Comparison of ENCODE assay signal across 9 cellular contexts in genomic region chr10:27223964-27224363, GRCh38. TPM values are rescaled to one million over a fixed set of nuclear protein-coding genes. Genes with fewer than 3 reads are reported as not detected.
A peak's percentile ranks its signal among the peaks of the same experiment; 100 is the strongest.
DNase-seq lines count a peak whose midpoint lies in the region; ATAC-seq, FAIRE-seq and TF ChIP-seq lines count a peak whose summit lies in the region.
"Had no signal": no experiment of that assay in that cellular context is flagged by ENCODE, and none has a peak within 500 bp of the region (broad histone marks: within the 10 kb centered on the region; RNA-seq: fewer than 3 reads in every experiment).

No MANE protein-coding gene starts in this region.

- no peaks in the 10 kb centered on the region for H3K9me3 ChIP-seq in small intestine (ENCODE audit: control insufficient read depth, low read depth)
- H3K9me3 ChIP-seq in WERI-Rb-1 (ENCODE audit: severe bottlenecking): no peaks in the 10 kb centered on the region

- TF ChIP-seq CTCF in LNCaP clone FGC (IDR thresholded peaks at IDR 0.05; ENCODE audit: control insufficient read depth, extremely low read depth, insufficient read depth) (peak; percentile 50), fibroblast of villous mesenchyme (IDR thresholded peaks at IDR 0.05; ENCODE audit: insufficient read depth, low read depth, low read length) (peak; percentile 50), WERI-Rb-1 (IDR thresholded peaks at IDR 0.05; ENCODE audit: low read depth, low read length) (no peak)

- intact Hi-C loops in activated CD4-positive, alpha-beta memory T cell treated with anti-CD3 and anti-CD28 coated beads for 36 hours (cut with micrococcal nuclease): loop anchor here (1.0 to 2.0 kb wide), 3 partner anchors 17 to 137 kb away; partner anchors contain the start of gene ACBD5

- H3K4me3 Mint-ChIP-seq in activated CD4-positive, alpha-beta memory T cell treated with anti-CD3 and anti-CD28 coated beads for 36 hours: no peak overlapping the region
- H3K4me3 Mint-ChIP-seq: activated naive CD8-positive, alpha-beta T cell had no signal

- DNase-seq in NCI-H2029 (lab: John Stamatoyannopoulos, UW): peak; percentile 8
- no peak for DNase-seq in NCI-H2029 treated with DMSO at 0.1 percent for 48 hours (lab: John Stamatoyannopoulos, UW)
- DNase-seq in LNCaP clone FGC (ENCODE audit: low read depth): no peak
- peak; percentile 48 for DNase-seq in activated CD4-positive, alpha-beta memory T cell treated with anti-CD3 and anti-CD28 coated beads for 36 hours
- peak; percentile 45 for DNase-seq in fibroblast of villous mesenchyme (ENCODE audit: low read depth)
- peak; percentile 58 for DNase-seq in small intestine
- DNase-seq in WERI-Rb-1: no peak

- H3K36me3 ChIP-seq in small intestine (ENCODE audit: control insufficient read depth in 2 of 2, insufficient read depth in 2 of 2, low read length in 2 of 2): peaks cover 7 to 11% of the 10 kb centered on the region in 2 donors
- H3K36me3 ChIP-seq in WERI-Rb-1: no peaks in the 10 kb centered on the region

- FAIRE-seq in small intestine (lab: Jason Lieb, UNC): no peak

- H3K4me1 Mint-ChIP-seq in activated CD4-positive, alpha-beta memory T cell treated with anti-CD3 and anti-CD28 coated beads for 36 hours (ENCODE audit: low read depth): peaks cover 17% of the 10 kb centered on the region

- H3K27me3 Mint-ChIP-seq in activated CD4-positive, alpha-beta memory T cell treated with anti-CD3 and anti-CD28 coated beads for 36 hours: no peaks in the 10 kb centered on the region
- H3K27me3 Mint-ChIP-seq: activated naive CD8-positive, alpha-beta T cell had no signal

- WGBS in small intestine, 3 donors: 70 to 79% (median 79%) methylated on average over 5 of the region's 5 CpGs

- ATAC-seq in HG03097 (IDR thresholded peaks at IDR 0.05; ENCODE audit: low FRiP score, unreplicated experiment): no peak

- H3K9me3 Mint-ChIP-seq in activated CD4-positive, alpha-beta memory T cell treated with anti-CD3 and anti-CD28 coated beads for 36 hours: no peaks in the 10 kb centered on the region

- H3K27ac ChIP-seq in small intestine (ENCODE audit: low read depth in 1 of 2, low read length in 1 of 2) (no peak overlapping the region), WERI-Rb-1 (no peak overlapping the region)

- H3K27ac Mint-ChIP-seq in activated CD4-positive, alpha-beta memory T cell treated with anti-CD3 and anti-CD28 coated beads for 36 hours: no peak overlapping the region
- H3K27ac Mint-ChIP-seq: activated naive CD8-positive, alpha-beta T cell had no signal

- POLR2A ChIA-PET in activated CD4-positive, alpha-beta memory T cell treated with anti-CD3 and anti-CD28 coated beads for 36 hours (lab: Charles Lee): no interaction called here

- H3K4me3 ChIP-seq in LNCaP clone FGC (ENCODE audit: low read depth, low read length) (no peak overlapping the region), fibroblast of villous mesenchyme (ENCODE audit: low read depth, low read length) (no peak overlapping the region), small intestine (ENCODE audit: low read depth in 1 of 2, low read length in 2 of 2) (no peak overlapping the region), WERI-Rb-1 (ENCODE audit: low read depth, low read length) (no peak overlapping the region)

- CTCF ChIA-PET in activated CD4-positive, alpha-beta memory T cell treated with anti-CD3 and anti-CD28 coated beads for 36 hours (lab: Charles Lee): interaction anchor here (0.6 to 2.1 kb wide), 42 partner anchors 8 to 502 kb away, joined by 3 to 24 read pairs (median 5); partner anchors contain the start of gene YME1L1

- no peaks in the 10 kb centered on the region for H3K27me3 ChIP-seq in small intestine (ENCODE audit: control insufficient read depth in 2 of 2, insufficient read depth in 2 of 2, low read length in 2 of 2)
- H3K27me3 ChIP-seq in WERI-Rb-1 (ENCODE audit: insufficient read depth, low read depth, severe bottlenecking): no peaks in the 10 kb centered on the region

- peaks cover 20% of the 10 kb centered on the region for H3K36me3 Mint-ChIP-seq in activated CD4-positive, alpha-beta memory T cell treated with anti-CD3 and anti-CD28 coated beads for 36 hours

- H3K4me1 ChIP-seq in small intestine (ENCODE audit: control insufficient read depth in 2 of 2, insufficient read depth in 1 of 2, low read depth in 1 of 2, low read length in 1 of 2): no peaks in the 10 kb centered on the region

RNA-seq across cellular contexts. Expression of gene ACBD5, which starts 16.6 kb away (rescaled TPM):
- 10 to 100 TPM; 14.6 to 15.1 TPM for total RNA-seq in activated CD4-positive, alpha-beta memory T cell treated with anti-CD3 and anti-CD28 coated beads for 36 hours
- 22.2 and 24.6 TPM in 2 replicates for total RNA-seq in fibroblast of villous mesenchyme
- 10 to 100 TPM; 21.8 to 61.5 (median 40.0) TPM for polyA plus RNA-seq in small intestine

Comparison
In these comparisons a context has a peak if more than half of its experiments do, and no peak if none do; other contexts are left out.
1. DNase-seq: peak in NCI-H2029 (single experiment), activated CD4-positive, alpha-beta memory T cell treated with anti-CD3 and anti-CD28 coated beads for 36 hours (single experiment), fibroblast of villous mesenchyme (single experiment) and small intestine (single experiment); none in NCI-H2029 treated with DMSO at 0.1 percent for 48 hours (single experiment), LNCaP clone FGC (single experiment) and WERI-Rb-1 (single experiment).